In genomic region chr12:54217309-54217661, GRCh38 we compare ENCODE assay signal across 8 cellular contexts. TPM values are rescaled to one million over a fixed set of nuclear protein-coding genes. Genes with fewer than 3 reads are reported as not detected.
DNase-seq lines count a peak whose midpoint lies in the region; ATAC-seq and TF ChIP-seq lines count a peak whose summit lies in the region.

No MANE protein-coding gene starts in this region.

- H3K4me1 ChIP-seq in osteoblast (ENCODE audit: insufficient read depth, low read length), result peaks cover 41% of the 10 kb centered on the region
- peaks cover 3% of the 10 kb centered on the region; the same call in 1 of the 2 replicates for H3K4me1 ChIP-seq in BE2C

- peak overlapping the region; percentile 84 for H3K4me2 ChIP-seq in osteoblast (ENCODE audit: insufficient read depth, low read length)

- intact Hi-C loops in CD4-positive, alpha-beta T cell (cut with DNase I, micrococcal nuclease), result loop anchor here in 1 of 2 experiments (5.0 kb wide), 1 partner anchor 425 kb away; no protein-coding TSS in a partner anchor
- intact Hi-C loops in dorsolateral prefrontal cortex (cut with DNase I), result loop anchor here (2.0 to 10.0 kb wide), 4 partner anchors 60 to 155 kb away; partner anchors contain the start of genes CBX5 (in 1 of the 2) and HNRNPA1 (in 1 of the 2)

- H3K9me3 ChIP-seq in CD4-positive, alpha-beta T cell (ENCODE audit: control insufficient read depth, low read length), result no peaks in the 10 kb centered on the region
- no peaks in the 10 kb centered on the region for H3K9me3 ChIP-seq in osteoblast (ENCODE audit: low read depth, low read length)
- no peaks in the 10 kb centered on the region for H3K9me3 ChIP-seq in BE2C

- POLR2A ChIA-PET in CD4-positive, alpha-beta T cell (lab: Charles Lee), result interaction anchor here (1.2 to 1.5 kb wide), 2 partner anchors 63 to 150 kb away, joined by 3 to 13 read pairs; partner anchors contain the start of genes CBX5 and HNRNPA1

- no peaks in the 10 kb centered on the region for H3K9me3 Mint-ChIP-seq in CD4-positive, alpha-beta T cell

- peaks cover 50% of the 10 kb centered on the region for H3K4me1 Mint-ChIP-seq in CD4-positive, alpha-beta T cell (ENCODE audit: low read depth)

- ATAC-seq in CD4-positive, alpha-beta T cell (ENCODE audit: poor library complexity), result no peak
- ATAC-seq in GM18858 (IDR thresholded peaks at IDR 0.05; ENCODE audit: unreplicated experiment), result no peak

- H4K20me1 ChIP-seq in osteoblast (ENCODE audit: insufficient read depth, low read length), result no peaks in the 10 kb centered on the region

- H3K36me3 ChIP-seq in osteoblast (ENCODE audit: insufficient read depth, low read length) (no peaks in the 10 kb centered on the region), BE2C (no peaks in the 10 kb centered on the region)

- no peaks in the 10 kb centered on the region for H3K79me2 ChIP-seq in osteoblast (ENCODE audit: insufficient read depth, low read length)

- no peak for TF ChIP-seq POLR2A in erythroblast (IDR thresholded peaks at IDR 0.05; ENCODE audit: low read length)

- no peaks in the 10 kb centered on the region for H3K36me3 Mint-ChIP-seq in CD4-positive, alpha-beta T cell (ENCODE audit: low read depth)

- H2AFZ ChIP-seq in osteoblast (ENCODE audit: low read length), result peak overlapping the region; percentile 36

- peaks cover 8% of the 10 kb centered on the region for H3K27me3 Mint-ChIP-seq in CD4-positive, alpha-beta T cell

- H3K27ac Mint-ChIP-seq in CD4-positive, alpha-beta T cell, result peak overlapping the region; percentile 82

- CTCF ChIA-PET in CD4-positive, alpha-beta T cell (lab: Charles Lee), result interaction anchor here (1.2 to 3.7 kb wide), 5 partner anchors 10 to 229 kb away, joined by 3 to 23 read pairs (median 9); no protein-coding TSS in a partner anchor

- no peak for DNase-seq in CD4-positive, alpha-beta T cell
- DNase-seq in NCI-H526 treated with DMSO at 0.1 percent for 48 hours (lab: John Stamatoyannopoulos, UW), result peak; percentile 62
- DNase-seq in dorsolateral prefrontal cortex, result no peak
- DNase-seq in osteoblast (ENCODE audit: insufficient read length, low spot score, missing footprints), result peak; percentile 41
- no peak for DNase-seq in Ammon's horn (ENCODE audit: low spot score)
- DNase-seq in BE2C, result no peak
- DNase-seq in erythroblast (lab: John Stamatoyannopoulos, UW), result no peak

- H3K4me3 Mint-ChIP-seq in CD4-positive, alpha-beta T cell, result peak overlapping the region; percentile 76

- H3K4me3 ChIP-seq in dorsolateral prefrontal cortex (peak overlapping the region; percentile 34 to 72 (median 52)), osteoblast (ENCODE audit: insufficient read depth, low read length) (peak overlapping the region; percentile 68), BE2C (ENCODE audit: low read depth, low read length) (no peak overlapping the region)

- no peak overlapping the region for H3K27ac ChIP-seq in CD4-positive, alpha-beta T cell (ENCODE audit: low read depth, low read length)
- peak overlapping the region; percentile 34 to 97 (median 85) for H3K27ac ChIP-seq in dorsolateral prefrontal cortex
- no peak overlapping the region for H3K27ac ChIP-seq in osteoblast (ENCODE audit: low read depth, low read length)

- peak; percentile 63 for TF ChIP-seq CTCF in CD4-positive, alpha-beta T cell (IDR thresholded peaks at IDR 0.05)
- TF ChIP-seq CTCF in dorsolateral prefrontal cortex (IDR thresholded peaks at IDR 0.05 in 54 of 56, conservative IDR thresholded peaks at IDR 0.05 in 2 of 56; ENCODE audit: low read depth in 1 of 56, partially characterized antibody in 56 of 56), result peak in 11 of 56 donors; percentile 6 to 54 (median 31)
- no peak for TF ChIP-seq CTCF in osteoblast (IDR thresholded peaks at IDR 0.05; ENCODE audit: extremely low read depth, low read depth, low read length)
- TF ChIP-seq CTCF in BE2C (IDR thresholded peaks at IDR 0.05; ENCODE audit: low read depth, low read length), result no peak

- no peaks in the 10 kb centered on the region for H3K27me3 ChIP-seq in CD4-positive, alpha-beta T cell (ENCODE audit: control insufficient read depth, insufficient read depth, low read length)
- peaks cover 0 to 20% (median 0%) of the 10 kb centered on the region in 45 donors for H3K27me3 ChIP-seq in dorsolateral prefrontal cortex
- no peaks in the 10 kb centered on the region for H3K27me3 ChIP-seq in osteoblast (ENCODE audit: insufficient read depth, low read length)
- H3K27me3 ChIP-seq in BE2C, result peaks cover 8% of the 10 kb centered on the region

RNA-seq across cellular contexts. Expression of gene SMUG1, which starts 28.5 kb away (rescaled TPM):
- 1 to 10 TPM; 2.4 to 3.7 TPM for total RNA-seq in CD4-positive, alpha-beta T cell
- 10 to 100 TPM; 15.0 to 44.0 (median 30.6) TPM for total RNA-seq in dorsolateral prefrontal cortex
- 23.5 and 36.5 TPM in 2 replicates for total RNA-seq in osteoblast
- polyA plus RNA-seq in BE2C (2012; ENCODE audit: insufficient read depth, insufficient read length, low read depth), result 66.2 TPM

Comparison
In these comparisons a context has a peak if more than half of its experiments do, and no peak if none do; other contexts are left out.
1. DNase-seq: peak in NCI-H526 treated with DMSO at 0.1 percent for 48 hours (single experiment) and osteoblast (single experiment); none in CD4-positive, alpha-beta T cell (0 of 10), dorsolateral prefrontal cortex (0 of 10), Ammon's horn (single experiment), BE2C (single experiment) and erythroblast (0 of 2).
2. H3K27ac ChIP-seq: peak in dorsolateral prefrontal cortex (59 of 59); none in CD4-positive, alpha-beta T cell (single experiment) and osteoblast (single experiment).